In genomic region chr7:36048141-36048901, GRCh38 we compare ENCODE assay signal across 1 cellular context.
TF ChIP-seq lines count a peak whose summit lies in the region.

No MANE protein-coding gene starts in this region.

TF ChIP-seq in GM23338, 12 proteins besides CTCF, POLR2A, EP300 and RAD21 (continued from another document):
- TF ChIP-seq POLR2AphosphoS5 (IDR thresholded peaks at IDR 0.05; ENCODE audit: low read depth) (no peak), REST (IDR thresholded peaks at IDR 0.05; ENCODE audit: unreplicated experiment) (no peak), NANOG (IDR thresholded peaks at IDR 0.05; ENCODE audit: borderline replicate concordance) (no peak), EZH2phosphoT487 (IDR thresholded peaks at IDR 0.05; ENCODE audit: unreplicated experiment) (no peak), STAT1 (IDR thresholded peaks at IDR 0.05; ENCODE audit: unreplicated experiment) (no peak)
